Comparison of ENCODE assay signal across 23 cellular contexts in the genomic region with DNA sequence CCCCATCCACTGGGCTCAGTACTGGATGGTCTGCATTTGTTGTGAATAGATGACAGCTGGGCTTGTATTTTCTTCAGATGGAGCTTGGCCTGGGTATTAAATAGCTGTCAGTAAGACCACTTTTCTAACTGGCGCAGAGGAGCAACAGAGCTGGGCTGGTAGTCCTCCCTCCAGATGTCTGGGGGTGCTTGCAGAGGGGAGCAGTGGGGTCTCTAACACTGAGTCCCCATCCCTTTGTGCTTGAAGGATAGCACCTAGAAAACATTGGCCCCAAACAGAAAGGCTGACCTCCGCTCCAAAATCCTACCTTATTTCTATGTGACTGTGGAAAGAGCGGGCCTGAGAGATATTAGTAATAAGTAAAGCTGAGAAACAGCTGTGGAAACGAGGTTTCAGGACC.
"Had no signal": no experiment of that assay in that cellular context is flagged by ENCODE, and none has a peak within 500 bp of the region (broad histone marks: within the 10 kb centered on the region; RNA-seq: fewer than 3 reads in every experiment).

No MANE protein-coding gene starts in this region.

- H3K9me3 ChIP-seq: left lung, lower lobe of right lung, neutrophil, tibial nerve, upper lobe of left lung, vagina had no signal

- H3K36me3 ChIP-seq: left lung, lower lobe of right lung, neutrophil, tibial nerve, upper lobe of left lung, vagina had no signal

- H3K9ac ChIP-seq: parathyroid adenoma had no signal

- H2AFZ ChIP-seq: parathyroid adenoma had no signal

- H3K4me1 ChIP-seq: parathyroid adenoma had no signal

- H3K79me2 ChIP-seq: parathyroid adenoma had no signal

- DNase-seq: hypothalamus; immature natural killer cell; kidney; left colon; left lung; lower lobe of right lung; mammary epithelial cell; mesenchymal stem cell; naive thymus-derived CD8-positive, alpha-beta T cell; occipital lobe; right cardiac atrium; stimulated activated CD4-positive, alpha-beta T cell treated with anti-CD3 and anti-CD28 coated beads, Interleukin-4, amount 100 ng/mL, for 24 hours; stimulated activated naive CD4-positive, alpha-beta T cell; stimulated activated naive CD8-positive, alpha-beta T cell treated with anti-CD3 and anti-CD28 coated beads, Interleukin-15, amount 100 ng/mL, for 72 hours; substantia nigra; upper lobe of left lung had no signal

- H3K27ac ChIP-seq: left lung, lower lobe of right lung, neutrophil, parathyroid adenoma, skin epidermis, tibial nerve, vagina had no signal

- H3K4me3 ChIP-seq: left lung, lower lobe of right lung, skin epidermis, tibial nerve, upper lobe of left lung, vagina had no signal

- H3K27me3 ChIP-seq: left lung, tibial nerve, upper lobe of left lung, vagina had no signal

- ATAC-seq: left colon; left lung; lower lobe of right lung; naive thymus-derived CD8-positive, alpha-beta T cell; right cardiac atrium; sciatic nerve; stimulated activated effector memory CD8-positive, alpha-beta T cell treated with anti-CD3 and anti-CD28 coated beads, Interleukin-12 subunit alpha, Interleukin-12 subunit beta, amount 100 ng/mL, for 72 hours; stimulated activated naive CD8-positive, alpha-beta T cell treated with anti-CD3 and anti-CD28 coated beads, Interleukin-15, amount 100 ng/mL, for 72 hours had no signal
